ENCODE assay signal across 1 cellular context in the genomic region with DNA sequence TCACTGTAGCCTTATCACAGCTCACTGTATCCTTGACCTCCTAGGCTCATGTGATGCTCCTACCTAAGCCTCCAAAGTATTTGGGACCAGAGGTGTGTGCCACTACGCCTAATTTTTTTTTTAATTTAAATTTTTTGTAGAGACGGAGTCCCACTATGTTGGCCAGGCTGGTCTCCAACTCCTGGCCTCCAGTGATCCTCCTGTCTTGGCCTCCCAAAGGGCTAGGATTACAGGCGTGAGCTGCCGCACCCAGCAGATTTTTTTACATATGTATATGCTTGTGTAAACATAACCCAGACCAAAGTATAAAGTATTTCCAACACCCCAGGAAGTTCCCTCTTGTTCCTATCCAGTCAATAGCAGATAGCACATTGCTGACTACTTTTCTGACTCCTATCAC.
TF ChIP-seq lines count a peak whose summit lies in the region.

No MANE protein-coding gene starts in this region.

TF ChIP-seq in endothelial cell of umbilical vein, 7 proteins besides CTCF, POLR2A, EP300 and RAD21:
- TF ChIP-seq JUN (IDR thresholded peaks at IDR 0.05; ENCODE audit: borderline replicate concordance, insufficient read depth, insufficient read length, low read depth) = no peak
- TF ChIP-seq, protein P1, sequence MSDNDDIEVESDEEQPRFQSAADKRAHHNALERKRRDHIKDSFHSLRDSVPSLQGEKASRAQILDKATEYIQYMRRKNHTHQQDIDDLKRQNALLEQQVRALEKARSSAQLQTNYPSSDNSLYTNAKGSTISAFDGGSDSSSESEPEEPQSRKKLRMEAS (IDR thresholded peaks at IDR 0.05; ENCODE audit: insufficient read depth, insufficient read length) = no peak
- TF ChIP-seq GATA2 (IDR thresholded peaks at IDR 0.05; ENCODE audit: insufficient read depth, insufficient read length, low read depth, low read length) = no peak
- TF ChIP-seq FOS (IDR thresholded peaks at IDR 0.05; ENCODE audit: borderline replicate concordance, insufficient read depth, low read length) = no peak
- TF ChIP-seq MYC (IDR thresholded peaks at IDR 0.05; ENCODE audit: low read depth, low read length) = no peak
- TF ChIP-seq EZH2 (IDR thresholded peaks at IDR 0.05; ENCODE audit: borderline replicate concordance, low read depth, low read length, severe bottlenecking) = no peak
- no peak for TF ChIP-seq POLR2AphosphoS5 (IDR thresholded peaks at IDR 0.05; ENCODE audit: insufficient read depth, low read depth, low read length)
TF ChIP-seq in endothelial cell of umbilical vein: peak in this region for 0.
